2 cellular contexts compared by ENCODE assay signal in the genomic region with DNA sequence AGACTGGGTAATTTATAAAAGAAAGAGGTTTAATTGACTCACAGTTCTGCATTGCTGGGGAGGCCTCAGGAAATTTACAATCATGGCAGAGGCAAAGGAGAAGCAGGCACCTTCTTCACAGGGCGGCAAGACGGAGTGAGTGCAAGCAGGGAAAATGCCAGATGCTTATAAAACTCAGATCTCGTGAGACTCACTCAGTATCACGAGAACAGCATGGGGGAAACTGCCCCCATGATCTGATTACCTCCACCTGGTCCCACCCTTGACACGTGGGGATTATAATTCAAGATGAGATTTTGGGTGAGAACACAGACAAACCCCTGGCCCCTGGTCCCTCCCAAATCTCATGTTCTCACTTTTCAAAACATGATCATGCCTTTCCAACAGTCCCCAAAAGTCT. TPM values are rescaled to one million over a fixed set of nuclear protein-coding genes. Genes with fewer than 3 reads are reported as not detected.
"Had no signal": no experiment of that assay in that cellular context is flagged by ENCODE, and none has a peak within 500 bp of the region (broad histone marks: within the 10 kb centered on the region; RNA-seq: fewer than 3 reads in every experiment).

No MANE protein-coding gene starts in this region.

RNA-seq across cellular contexts. Expression of gene DEFB118, which starts 4.1 kb away (rescaled TPM):
- total RNA-seq: G401, GM12878 had no signal
- polyA plus RNA-seq: GM12878 had no signal

RNA-seq across cellular contexts. Expression of gene DEFB119, which starts 26.1 kb away (rescaled TPM):
- total RNA-seq: G401, GM12878 had no signal
- polyA plus RNA-seq: GM12878 had no signal

RNA-seq across cellular contexts. Expression of gene DEFB121, which starts 41.7 kb away (rescaled TPM):
- total RNA-seq: G401, GM12878 had no signal
- polyA plus RNA-seq: GM12878 had no signal

RNA-seq across cellular contexts. Expression of gene DEFB116, which starts 55.9 kb away (rescaled TPM):
- total RNA-seq: G401, GM12878 had no signal
- polyA plus RNA-seq: GM12878 had no signal
